ENCODE assay signal across 8 cellular contexts in the genomic region with DNA sequence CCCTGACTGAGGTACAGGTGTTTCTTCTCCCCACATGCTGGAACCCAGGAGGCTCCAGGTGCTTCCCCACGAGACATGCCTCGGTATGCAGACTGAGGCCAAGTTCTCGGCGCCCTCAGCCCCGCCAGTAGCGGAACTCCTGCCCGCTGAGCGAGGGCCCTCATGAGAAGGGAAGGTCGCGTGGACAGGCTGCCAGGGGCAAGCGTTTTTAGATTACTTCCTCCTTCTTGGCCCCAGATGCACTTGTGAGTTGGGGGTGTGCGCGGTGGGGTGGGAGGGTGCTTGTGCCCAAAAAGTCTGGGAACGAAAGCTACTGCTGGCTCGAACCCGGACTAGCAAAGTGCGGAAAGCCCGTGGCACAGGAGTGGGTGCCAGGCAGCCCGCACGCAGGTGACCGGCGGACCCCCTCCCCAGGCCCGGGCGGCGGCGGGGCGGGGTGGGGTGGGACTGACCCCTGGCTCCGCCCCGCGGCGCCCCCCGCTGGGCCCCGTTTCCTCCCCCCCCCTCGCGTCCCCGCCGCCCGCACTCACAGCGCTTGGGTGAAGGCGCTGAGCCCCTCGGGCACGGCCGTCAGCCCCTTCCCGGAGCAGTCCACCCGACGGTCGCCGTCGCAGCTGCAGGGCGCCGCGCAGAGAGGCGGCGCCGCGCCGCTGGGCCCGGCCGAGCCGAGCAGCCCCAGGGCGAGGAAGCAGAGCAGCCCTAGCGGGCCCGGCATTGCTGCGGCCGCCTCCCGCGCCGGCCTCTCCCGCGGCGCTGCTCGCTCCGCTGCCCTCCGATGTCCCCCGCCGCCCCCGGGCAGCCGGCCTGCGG. TPM values are rescaled to one million over a fixed set of nuclear protein-coding genes. Genes with fewer than 3 reads are reported as not detected.
DNase-seq lines count a peak whose midpoint lies in the region; ATAC-seq and TF ChIP-seq lines count a peak whose summit lies in the region.

No MANE protein-coding gene starts in this region.

- H3K27me3 Mint-ChIP-seq in HFFc6 (ENCODE audit: insufficient read depth) (peaks cover 2% of the 10 kb centered on the region), osteocyte (ENCODE audit: unreplicated experiment) (no peaks in the 10 kb centered on the region)
- H3K27me3 Mint-ChIP-seq in activated naive CD4-positive, alpha-beta T cell treated with anti-CD3 and anti-CD28 coated beads, Interleukin-2, amount 50 U/mL, for 24 hours = peaks cover 3% of the 10 kb centered on the region

- peak overlapping the region; percentile 78 for H3K4me3 Mint-ChIP-seq in HFFc6
- peak overlapping the region; percentile 58 for H3K4me3 Mint-ChIP-seq in activated naive CD4-positive, alpha-beta T cell treated with anti-CD3 and anti-CD28 coated beads, Interleukin-2, amount 50 U/mL, for 24 hours
- H3K4me3 Mint-ChIP-seq in osteocyte (ENCODE audit: unreplicated experiment) = peak overlapping the region; percentile 84

- ATAC-seq in Right ventricle myocardium superior (ENCODE audit: poor library complexity) = peak; percentile 32

- intact Hi-C loops in Right ventricle myocardium superior (cut with DNase I) = loop anchor here (10.0 kb wide), 1 partner anchor 107 kb away; the partner anchor contains the start of gene CCDC34

- H3K4me1 Mint-ChIP-seq in HFFc6 (ENCODE audit: low read depth) (peaks cover 55% of the 10 kb centered on the region), osteocyte (ENCODE audit: unreplicated experiment) (peaks cover 46% of the 10 kb centered on the region)
- H3K4me1 Mint-ChIP-seq in activated naive CD4-positive, alpha-beta T cell treated with anti-CD3 and anti-CD28 coated beads, Interleukin-2, amount 50 U/mL, for 24 hours = peaks cover 24% of the 10 kb centered on the region

- DNase-seq in NCI-H82 (lab: John Stamatoyannopoulos, UW) (peak; percentile 47), NCI-H82 treated with DMSO at 0.1 percent for 48 hours (lab: John Stamatoyannopoulos, UW; ENCODE audit: unreplicated experiment) (no peak), HFFc6 (no peak), NCI-H146 treated with DMSO at 0.1 percent for 48 hours (lab: John Stamatoyannopoulos, UW; ENCODE audit: unreplicated experiment) (peak; percentile 14), Right ventricle myocardium superior (peak; percentile 60), osteocyte (ENCODE audit: extremely low spot score, unreplicated experiment) (no peak), NCI-H2107 treated with DMSO at 0.1 percent for 48 hours (lab: John Stamatoyannopoulos, UW; ENCODE audit: unreplicated experiment) (no peak)

- no peaks in the 10 kb centered on the region for H3K36me3 Mint-ChIP-seq in HFFc6 (ENCODE audit: low read depth)
- H3K36me3 Mint-ChIP-seq in activated naive CD4-positive, alpha-beta T cell treated with anti-CD3 and anti-CD28 coated beads, Interleukin-2, amount 50 U/mL, for 24 hours = no peaks in the 10 kb centered on the region
- H3K36me3 Mint-ChIP-seq in osteocyte (ENCODE audit: unreplicated experiment) = no peaks in the 10 kb centered on the region

- H3K9me3 Mint-ChIP-seq in HFFc6 (no peaks in the 10 kb centered on the region), osteocyte (ENCODE audit: unreplicated experiment) (no peaks in the 10 kb centered on the region)
- H3K9me3 Mint-ChIP-seq in activated naive CD4-positive, alpha-beta T cell treated with anti-CD3 and anti-CD28 coated beads, Interleukin-2, amount 50 U/mL, for 24 hours = no peaks in the 10 kb centered on the region

- TF ChIP-seq CTCF in HFFc6 (IDR thresholded peaks at IDR 0.05) (no peak; the same call in 1 of the 2 replicates), osteocyte (IDR thresholded peaks at IDR 0.05) (no peak)

- peak overlapping the region; percentile 69 for H3K27ac Mint-ChIP-seq in HFFc6
- H3K27ac Mint-ChIP-seq in activated naive CD4-positive, alpha-beta T cell treated with anti-CD3 and anti-CD28 coated beads, Interleukin-2, amount 50 U/mL, for 24 hours = no peak overlapping the region
- H3K27ac Mint-ChIP-seq in osteocyte (ENCODE audit: unreplicated experiment) = peak overlapping the region; percentile 77

RNA-seq across cellular contexts. Expression of gene LGR4, which starts 0.8 kb away (rescaled TPM):
- 10 to 100 TPM; 13.9 to 20.2 (median 17.7) TPM for total RNA-seq in HFFc6 (2021; fragmentation: NEBNext Ultra II Directional; extraction: Animal tissue kit (Norgen Biotek cat#: 25700))
- 24.2 TPM for total RNA-seq in Right ventricle myocardium superior
- 59.5 and 61.9 TPM in 2 replicates for total RNA-seq in osteocyte

RNA-seq across cellular contexts. Expression of gene LIN7C, which starts 34.8 kb away (rescaled TPM):
- 10 to 100 TPM; 53.7 to 64.4 (median 60.2) TPM for total RNA-seq in HFFc6 (2021; fragmentation: NEBNext Ultra II Directional; extraction: Animal tissue kit (Norgen Biotek cat#: 25700))
- total RNA-seq in Right ventricle myocardium superior (14.9 TPM), osteocyte (20.3 and 21.8 TPM in 2 replicates)

Comparison
In these comparisons a context has a peak if more than half of its experiments do, and no peak if none do; other contexts are left out.
1. DNase-seq: peak in NCI-H82 (single experiment), NCI-H146 treated with DMSO at 0.1 percent for 48 hours (single experiment) and Right ventricle myocardium superior (single experiment); none in NCI-H82 treated with DMSO at 0.1 percent for 48 hours (single experiment), HFFc6 (single experiment), osteocyte (single experiment) and NCI-H2107 treated with DMSO at 0.1 percent for 48 hours (single experiment).
2. Peak in every context shown above with its lines, with median percentiles within 50 percentile points of each other: H3K4me3 Mint-ChIP-seq.